Comparison of ENCODE assay signal across 7 cellular contexts in genomic region chr7:148697950-148698396, GRCh38. TPM values are rescaled to one million over a fixed set of nuclear protein-coding genes. Genes with fewer than 3 reads are reported as not detected.
A peak's percentile ranks its signal among the peaks of the same experiment; 100 is the strongest.
DNase-seq lines count a peak whose midpoint lies in the region; ATAC-seq and TF ChIP-seq lines count a peak whose summit lies in the region.

No MANE protein-coding gene starts in this region.

- TF ChIP-seq CTCF in fibroblast of villous mesenchyme (IDR thresholded peaks at IDR 0.05; ENCODE audit: insufficient read depth, low read depth, low read length) (no peak), retinal pigment epithelial cell (conservative IDR thresholded peaks at IDR 0.05; ENCODE audit: low read depth, low read length) (no peak)

- no peaks in the 10 kb centered on the region for H3K27me3 Mint-ChIP-seq in activated CD4-positive, alpha-beta memory T cell treated with anti-CD3 and anti-CD28 coated beads for 36 hours

- peaks cover 54% of the 10 kb centered on the region for H3K4me1 Mint-ChIP-seq in activated CD4-positive, alpha-beta memory T cell treated with anti-CD3 and anti-CD28 coated beads for 36 hours (ENCODE audit: low read depth)

- H3K36me3 Mint-ChIP-seq in activated CD4-positive, alpha-beta memory T cell treated with anti-CD3 and anti-CD28 coated beads for 36 hours, result peaks cover 6% of the 10 kb centered on the region

- H3K4me3 ChIP-seq in fibroblast of villous mesenchyme (ENCODE audit: low read depth, low read length) (peak overlapping the region; percentile 66), retinal pigment epithelial cell (ENCODE audit: low read length) (peak overlapping the region; percentile 79)

- H3K4me3 Mint-ChIP-seq in activated CD4-positive, alpha-beta memory T cell treated with anti-CD3 and anti-CD28 coated beads for 36 hours, result peak overlapping the region; percentile 82

- no peak for DNase-seq in activated CD4-positive, alpha-beta memory T cell treated with anti-CD3 and anti-CD28 coated beads for 36 hours
- DNase-seq in fibroblast of villous mesenchyme (ENCODE audit: low read depth), result no peak
- no peak for DNase-seq in retinal pigment epithelial cell (ENCODE audit: low read depth)
- no peak for DNase-seq in NOMO-1 treated with DMSO at 0.1 percent for 48 hours (lab: John Stamatoyannopoulos, UW; ENCODE audit: unreplicated experiment)
- no peak for DNase-seq in T-helper 9 cell

- ATAC-seq in GM18867 (IDR thresholded peaks at IDR 0.05; ENCODE audit: unreplicated experiment) (peak; percentile 5), HG02938 (IDR thresholded peaks at IDR 0.05; ENCODE audit: unreplicated experiment) (peak; percentile 4)

- peak overlapping the region; percentile 98 for H3K27ac Mint-ChIP-seq in activated CD4-positive, alpha-beta memory T cell treated with anti-CD3 and anti-CD28 coated beads for 36 hours

- no peaks in the 10 kb centered on the region for H3K9me3 Mint-ChIP-seq in activated CD4-positive, alpha-beta memory T cell treated with anti-CD3 and anti-CD28 coated beads for 36 hours

- intact Hi-C loops in activated CD4-positive, alpha-beta memory T cell treated with anti-CD3 and anti-CD28 coated beads for 36 hours (cut with micrococcal nuclease), result loop anchor here (1.0 to 10.0 kb wide), 10 partner anchors 29 to 287 kb away; no protein-coding TSS in a partner anchor

- POLR2A ChIA-PET in activated CD4-positive, alpha-beta memory T cell treated with anti-CD3 and anti-CD28 coated beads for 36 hours (lab: Charles Lee), result interaction anchor here (0.9 to 1.5 kb wide), 8 partner anchors 14 to 428 kb away, joined by 3 to 12 read pairs (median 5); partner anchors contain the start of gene ZNF425

- CTCF ChIA-PET in activated CD4-positive, alpha-beta memory T cell treated with anti-CD3 and anti-CD28 coated beads for 36 hours (lab: Charles Lee), result interaction anchor here (1.1 to 2.3 kb wide), 5 partner anchors 11 to 308 kb away, joined by 3 to 7 read pairs (median 5); no protein-coding TSS in a partner anchor

RNA-seq across cellular contexts. Expression of gene CUL1, which starts 0.7 kb away (rescaled TPM):
- 10 to 100 TPM; 64.7 to 69.6 TPM for total RNA-seq in activated CD4-positive, alpha-beta memory T cell treated with anti-CD3 and anti-CD28 coated beads for 36 hours
- total RNA-seq in fibroblast of villous mesenchyme, result 41.9 and 61.7 TPM in 2 replicates
